In genomic region chr9:100426532-100427365, GRCh38 we compare ENCODE assay signal across 8 cellular contexts. TPM values are rescaled to one million over a fixed set of nuclear protein-coding genes. Genes with fewer than 3 reads are reported as not detected.
DNase-seq lines count a peak whose midpoint lies in the region; ATAC-seq and TF ChIP-seq lines count a peak whose summit lies in the region.

Gene MSANTD3 (plus strand): TSS chr9:100427143. CDS start chr9:100441939, 14,796 bp downstream.

- H3K27me3 Mint-ChIP-seq in GM23338 (ENCODE audit: insufficient read depth, low read depth, poor library complexity) (peaks cover 13% of the 10 kb centered on the region), T-cell (peaks cover 2 to 4% of the 10 kb centered on the region in 2 donors)

- H3K27ac Mint-ChIP-seq in GM23338, result peak within 1 kb of the TSS; percentile 98
- peak within 1 kb of the TSS; percentile 89 to 93 for H3K27ac Mint-ChIP-seq in T-cell

- H3K36me3 Mint-ChIP-seq in GM23338 (ENCODE audit: low read depth) (peaks cover 12% of the 10 kb centered on the region; the same call in 2 of the 3 replicates), T-cell (no peaks in the 10 kb centered on the region)

- H3K9me3 Mint-ChIP-seq in GM23338 (no peaks in the 10 kb centered on the region), T-cell (no peaks in the 10 kb centered on the region)

- peak within 1 kb of the TSS; percentile 86 for H3K9ac ChIP-seq in Karpas-422 (ENCODE audit: low read length)

- H3K79me2 ChIP-seq in GM23338 (replicated peaks; ENCODE audit: insufficient read depth), result peaks cover 41% of the 10 kb centered on the region
- peaks cover 40% of the 10 kb centered on the region for H3K79me2 ChIP-seq in Karpas-422 (ENCODE audit: low read length)

- no peak for TF ChIP-seq CTCF in GM23338 (conservative IDR thresholded peaks at IDR 0.05; ENCODE audit: low read depth in 2 of 2)
- TF ChIP-seq CTCF in ascending aorta (IDR thresholded peaks at IDR 0.05), result peak in 1 of 3 experiments; percentile 60

- H3K4me3 Mint-ChIP-seq in GM23338 (peak within 1 kb of the TSS; percentile 88), T-cell (peak within 1 kb of the TSS; percentile 93 to 99 (median 98))

- H3K4me1 ChIP-seq in GM23338 (ENCODE audit: insufficient read depth) (peaks cover 18% of the 10 kb centered on the region), Karpas-422 (ENCODE audit: low read length) (peaks cover 24% of the 10 kb centered on the region), ascending aorta (peaks cover 0 to 26% of the 10 kb centered on the region in 2 donors), right cardiac atrium (ENCODE audit: control insufficient read depth, insufficient read depth, low read length) (peaks cover 7% of the 10 kb centered on the region)

- H3K27me3 ChIP-seq in GM23338 (ENCODE audit: insufficient read depth) (no peaks in the 10 kb centered on the region), Karpas-422 (ENCODE audit: low read length) (no peaks in the 10 kb centered on the region), ascending aorta (no peaks in the 10 kb centered on the region), right cardiac atrium (ENCODE audit: control insufficient read depth, insufficient read depth) (no peaks in the 10 kb centered on the region)

- intact Hi-C loops in ascending aorta (cut with DNase I) (loop anchor here (1.0 to 5.0 kb wide), 6 partner anchors 15 to 1629 kb away; partner anchors contain the start of genes ANKS6, ERP44, INVS and MRPL50), right cardiac atrium (cut with DNase I) (no loop called here)

- H3K27ac ChIP-seq in GM23338 (ENCODE audit: low read depth) (peak within 1 kb of the TSS; percentile 90), Karpas-422 (ENCODE audit: low read length) (peak within 1 kb of the TSS; percentile 48; the same call in 1 of the 2 replicates), ascending aorta (peak within 1 kb of the TSS; percentile 89 to 94), right cardiac atrium (ENCODE audit: low read length) (peak within 1 kb of the TSS; percentile 80)

- H3K4me3 ChIP-seq in GM23338 (peak within 1 kb of the TSS; percentile 92), Karpas-422 (ENCODE audit: low read length) (peak within 1 kb of the TSS; percentile 90), ascending aorta (peak within 1 kb of the TSS; percentile 91 to 99), right cardiac atrium (ENCODE audit: low read length) (peak within 1 kb of the TSS; percentile 100)

- ATAC-seq in GM23338 (peak; percentile 71), T-cell (replicated peaks in 1 of 4) (peak; percentile 86 to 91 (median 88)), right cardiac atrium (peak; percentile 85 to 87)

- H3K4me1 Mint-ChIP-seq in GM23338 (peaks cover 33% of the 10 kb centered on the region), T-cell (peaks cover 36 to 46% (median 39%) of the 10 kb centered on the region in 3 donors)

- H3K9me2 ChIP-seq in GM23338 (ENCODE audit: insufficient read depth), result no peaks in the 10 kb centered on the region
- H3K9me2 ChIP-seq in Karpas-422 (replicated peaks; ENCODE audit: insufficient read depth, low read length), result no peaks in the 10 kb centered on the region

- WGBS in right cardiac atrium, result under 1% methylated on average over 80 of the region's 80 CpGs

- peak within 1 kb of the TSS; percentile 93 for H3K4me2 ChIP-seq in GM23338
- peak within 1 kb of the TSS; percentile 100 for H3K4me2 ChIP-seq in Karpas-422 (ENCODE audit: low read depth, low read length, poor library complexity, severe bottlenecking)

- H3K9me3 ChIP-seq in Karpas-422 (ENCODE audit: low read length), result no peaks in the 10 kb centered on the region
- H3K9me3 ChIP-seq in ascending aorta, result no peaks in the 10 kb centered on the region
- H3K9me3 ChIP-seq in right cardiac atrium (ENCODE audit: control insufficient read depth, low read length), result no peaks in the 10 kb centered on the region

- POLR2A ChIA-PET in T-cell (lab: Charles Lee), result interaction anchor here in 1 of 2 donors (0.6 kb wide), 1 partner anchor 404 kb away, joined by 7 read pairs; no protein-coding TSS in a partner anchor

- 0 out of 2 replicates have a peak, but pooled peaks cover 5% of the 10 kb centered on the region for H4K20me1 ChIP-seq in GM23338 (replicated peaks; ENCODE audit: insufficient read depth)
- no peaks in the 10 kb centered on the region for H4K20me1 ChIP-seq in Karpas-422 (ENCODE audit: insufficient read depth, low read depth, low read length)

- DNase-seq in GF-D8 (lab: John Stamatoyannopoulos, UW) (peak; percentile 46), GM23338 (ENCODE audit: low spot score) (peak; percentile 76), Karpas-422 (peak; percentile 81), T-cell (peak; percentile 6 to 65 (median 43)), ascending aorta (ENCODE audit: low spot score in 2 of 2) (peak in 1 of 2 donors; percentile 78), right cardiac atrium (peak; percentile 71 to 88 (median 87)), pulmonary artery endothelial cell (ENCODE audit: low read depth, low spot score) (no peak), DMS114 treated with DMSO at 0.1 percent for 48 hours (lab: John Stamatoyannopoulos, UW; ENCODE audit: unreplicated experiment) (no peak)

- H3K36me3 ChIP-seq in GM23338 (ENCODE audit: insufficient read depth) (no peaks in the 10 kb centered on the region), Karpas-422 (ENCODE audit: insufficient read depth, low read length) (no peaks in the 10 kb centered on the region), ascending aorta (no peaks in the 10 kb centered on the region)

- H2AFZ ChIP-seq in GM23338 (peak within 1 kb of the TSS; percentile 94), Karpas-422 (ENCODE audit: low read length) (peak within 1 kb of the TSS; percentile 100)

- peaks cover 4% of the 10 kb centered on the region; the same call in 1 of the 2 replicates for H3F3A ChIP-seq in GM23338 (replicated peaks; ENCODE audit: low read depth)

- CTCF ChIA-PET in T-cell (lab: Charles Lee), result interaction anchor here in 1 of 2 donors (0.6 to 1.2 kb wide), 7 partner anchors 10 to 217 kb away, joined by 3 to 5 read pairs (median 3); partner anchors contain the start of gene TEX10

TF ChIP-seq in GM23338, 12 proteins besides CTCF, POLR2A, EP300 and RAD21 (continues in another document):
- no peak for TF ChIP-seq CREB1 (CRISPR knock-in tag; IDR thresholded peaks at IDR 0.05; ENCODE audit: low read depth)

RNA-seq across cellular contexts. Expression of gene MSANTD3, which starts in this region (rescaled TPM):
- 30.6 and 34.5 TPM in 2 replicates for total RNA-seq in GM23338 (2014; rRNA removed; shearing (Covaris generic))
- polyA plus RNA-seq in GM23338 (2016; fragmentation: Nextera tagmentation; extraction: Ambion mirVana) (19.0 and 19.7 TPM in 2 replicates), right cardiac atrium (19.7 TPM)
- total RNA-seq in Karpas-422 (2014; rRNA removed; shearing (Covaris generic); ENCODE audit: low replicate concordance), result 36.4 and 41.3 TPM in 2 replicates
- total RNA-seq in T-cell (10 to 100 TPM in 4 of 5 donors, 1 to 10 TPM in 1; 7.7 to 15.3 (median 13.1) TPM), ascending aorta (2.8 TPM), right cardiac atrium (10 to 100 TPM; 19.7 to 26.7 (median 21.8) TPM), pulmonary artery endothelial cell (66.4 and 71.3 TPM in 2 replicates)

Comparison
In these comparisons a context has a peak if more than half of its experiments do, and no peak if none do; other contexts are left out.
1. DNase-seq: peak in GF-D8 (single experiment), GM23338 (single experiment), Karpas-422 (single experiment), T-cell (34 of 34) and right cardiac atrium (3 of 3); none in pulmonary artery endothelial cell (single experiment) and DMS114 treated with DMSO at 0.1 percent for 48 hours (single experiment).
2. Peak in every context shown above with its lines, with median percentiles within 50 percentile points of each other: ATAC-seq, H3K27ac ChIP-seq and H3K4me3 ChIP-seq.